In the genomic region with DNA sequence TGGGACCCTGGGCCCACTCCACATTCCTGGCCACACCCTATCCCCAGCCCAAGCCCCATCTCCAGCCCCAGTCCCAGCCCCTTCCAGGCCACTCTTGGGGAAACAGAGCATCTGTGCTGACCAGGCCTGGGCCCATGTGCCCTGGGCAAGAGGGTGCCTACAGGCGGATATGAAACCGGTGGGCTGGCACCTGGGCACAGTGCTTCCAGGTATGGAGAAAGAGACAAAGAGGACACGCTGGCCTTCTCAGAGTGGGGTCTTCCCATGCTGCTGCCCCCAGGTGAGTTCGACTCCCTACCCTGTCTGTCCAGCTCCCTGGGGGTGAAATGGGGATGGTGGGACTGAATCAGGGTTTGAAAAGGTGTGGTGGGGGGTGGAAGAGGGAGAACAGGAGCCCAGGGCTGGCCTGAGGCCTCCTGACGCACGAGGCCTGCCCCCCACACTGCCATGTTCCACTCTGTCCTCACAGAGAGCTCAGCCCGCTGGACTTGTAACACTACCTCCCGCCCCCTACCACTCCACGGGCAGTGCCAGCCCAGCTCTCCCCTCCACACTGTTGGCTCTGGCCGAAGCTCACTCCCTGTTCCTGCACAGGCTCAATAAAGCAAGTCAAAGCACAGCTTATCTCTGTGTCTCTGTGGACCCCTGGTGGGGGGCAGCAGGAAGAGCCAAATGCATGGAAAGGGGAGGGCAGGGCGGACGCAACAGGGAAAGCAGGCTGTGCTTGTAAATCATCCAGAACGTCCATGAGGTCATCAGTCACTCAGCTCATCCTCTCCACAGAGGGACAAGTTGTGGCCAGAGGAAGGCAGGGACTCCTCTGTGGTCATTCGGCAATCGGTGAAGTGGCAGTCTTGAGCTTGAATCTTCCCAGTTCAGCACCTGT, we compare ENCODE assay signal across 21 cellular contexts.
DNase-seq lines count a peak whose midpoint lies in the region; FAIRE-seq and TF ChIP-seq lines count a peak whose summit lies in the region.
"Had no signal": no experiment of that assay in that cellular context is flagged by ENCODE, and none has a peak within 500 bp of the region (broad histone marks: within the 10 kb centered on the region; RNA-seq: fewer than 3 reads in every experiment).

No MANE protein-coding gene starts in this region.

- H3K4ac ChIP-seq in H1 (replicated peaks; ENCODE audit: insufficient read length, low read depth, low read length), result no peak overlapping the region

- H4K8ac ChIP-seq in H1 (ENCODE audit: extremely low read depth, insufficient read depth, low read length), result peak overlapping the region; percentile 76

- H2BK20ac ChIP-seq in H1 (ENCODE audit: low read length), result no peak overlapping the region

- no peaks in the 10 kb centered on the region for H4K20me1 ChIP-seq in H1 (replicated peaks in 1 of 2; ENCODE audit: control insufficient read depth in 1 of 2, insufficient read depth in 2 of 2, low read length in 2 of 2)

- H3K27me3 ChIP-seq in H1 (replicated peaks in 1 of 4; ENCODE audit: control insufficient read depth in 3 of 4, extremely low read depth in 1 of 4, insufficient read depth in 3 of 4, low read length in 3 of 4), result peaks cover 0 to 2% (median 0%) of the 10 kb centered on the region in 4 experiments; a peak in 1 of 7 replicates
- H3K27me3 ChIP-seq in parathyroid adenoma (ENCODE audit: control insufficient read depth, insufficient read depth, low read length), result no peaks in the 10 kb centered on the region
- H3K27me3 ChIP-seq: body of pancreas had no signal

- no peak overlapping the region for H3K56ac ChIP-seq in H1 (replicated peaks; ENCODE audit: insufficient read length, low read depth, low read length)

- TF ChIP-seq EP300 in H1 (IDR thresholded peaks at IDR 0.05; ENCODE audit: borderline replicate concordance in 1 of 2, low read depth in 2 of 2, low read length in 2 of 2), result no peak

- DNase-seq in ELR (ENCODE audit: low read depth) (peak; percentile 11), NCI-H524 treated with DMSO at 0.1 percent for 48 hours (lab: John Stamatoyannopoulos, UW) (peak; percentile 26), H1 (ENCODE audit: low read depth in 1 of 2, low spot score in 2 of 2) (peak in 1 of 2 experiments; percentile 19), HPDE6-E6E7 (ENCODE audit: extremely low spot score) (no peak), HTR-8/SVneo (ENCODE audit: insufficient read length, low spot score) (no peak)
- DNase-seq in stimulated activated CD4-positive, alpha-beta T cell treated with anti-CD3 and anti-CD28 coated beads, Interleukin-15, amount 100 ng/mL, for 24 hours, result no peak
- DNase-seq: activated CD4-positive, alpha-beta T cell treated with anti-CD3 and anti-CD28 coated beads for 4 hours; activated CD8-positive, alpha-beta memory T cell treated with anti-CD3 and anti-CD28 coated beads, Interleukin-2, amount 10 ng/mL, durations not matched to agents 7 days and 5 days; activated naive CD8-positive, alpha-beta T cell treated with anti-CD3 and anti-CD28 coated beads, Interleukin-2, amount 10 ng/mL, durations not matched to agents 7 days and 5 days; body of pancreas; head of caudate nucleus; HFFc6; Kasumi-1; NCI-H1092; NCI-H774; stimulated activated naive CD8-positive, alpha-beta T cell treated with anti-CD3 and anti-CD28 coated beads, Interleukin-15, Interleukin-2, amounts not matched to agents 100 U/mL and 50 U/mL, for 24 hours had no signal

- no peak for TF ChIP-seq POLR2A in H1 (IDR thresholded peaks at IDR 0.05; ENCODE audit: control extremely low read depth in 1 of 2, low read depth in 2 of 2, low read length in 2 of 2)

- H3K4me2 ChIP-seq in H1 (ENCODE audit: insufficient read depth in 1 of 2, low read depth in 2 of 2, low read length in 2 of 2), result no peak overlapping the region
- no peak overlapping the region for H3K4me2 ChIP-seq in parathyroid adenoma (ENCODE audit: low read length)

- no peak overlapping the region for H4K5ac ChIP-seq in H1 (ENCODE audit: insufficient read length, low read depth, low read length)

- no peak overlapping the region for H2AK5ac ChIP-seq in H1 (ENCODE audit: low read depth, low read length)

- CTCF ChIA-PET in H1 (lab: Charles Lee; ENCODE audit: partially characterized antibody), result interaction anchor here (0.7 to 15.7 kb wide), 17 partner anchors 9 to 488 kb away, joined by 3 to 266 read pairs (median 3); partner anchors contain the start of genes LYRM9 and NOS2

- H3K4me3 ChIP-seq in H1 (ENCODE audit: extremely low read depth in 1 of 4, insufficient read depth in 2 of 4, low read depth in 3 of 4, low read length in 4 of 4), result no peak overlapping the region
- no peak overlapping the region for H3K4me3 ChIP-seq in parathyroid adenoma (ENCODE audit: low read depth, low read length)
- H3K4me3 ChIP-seq: body of pancreas, tibial nerve had no signal

- peaks cover 3% of the 10 kb centered on the region; the same call in 1 of the 2 replicates for H3K23me2 ChIP-seq in H1 (ENCODE audit: low read depth, low read length)

- peak overlapping the region; percentile 89 for H4K91ac ChIP-seq in H1 (replicated peaks; ENCODE audit: insufficient read length, low read length)

- peak overlapping the region; percentile 29; the same call in 1 of the 2 replicates for H2BK15ac ChIP-seq in H1 (ENCODE audit: low read length)

- 0 out of 2 replicates have a peak overlapping the region, but pooled peaks have one; percentile 23 for H2BK12ac ChIP-seq in H1 (ENCODE audit: low read depth, low read length)

- H2AFZ ChIP-seq in H1 (ENCODE audit: low read length) (no peak overlapping the region), parathyroid adenoma (peak overlapping the region; percentile 57)

- H3K79me2 ChIP-seq in H1 (ENCODE audit: control insufficient read depth in 1 of 2, insufficient read depth in 2 of 2, low read length in 2 of 2), result no peaks in the 10 kb centered on the region
- H3K79me2 ChIP-seq in parathyroid adenoma, result no peaks in the 10 kb centered on the region

- H3K27ac ChIP-seq in H1 (ENCODE audit: low read depth, low read length) (no peak overlapping the region), parathyroid adenoma (no peak overlapping the region)
- H3K27ac ChIP-seq: body of pancreas, tibial nerve had no signal

- no peak overlapping the region for H2BK120ac ChIP-seq in H1 (replicated peaks; ENCODE audit: low read depth, low read length)

- no peak overlapping the region for H3K18ac ChIP-seq in H1 (ENCODE audit: extremely low read depth, low read length)

- H2BK5ac ChIP-seq in H1 (ENCODE audit: low read depth, low read length), result peak overlapping the region; percentile 52; the same call in 1 of the 2 replicates

- TF ChIP-seq RAD21 in H1 (IDR thresholded peaks at IDR 0.05 in 1 of 2, conservative IDR thresholded peaks at IDR 0.05 in 1 of 2; ENCODE audit: low read depth in 2 of 2, low read length in 2 of 2), result peak; percentile 45 to 61

- no peaks in the 10 kb centered on the region for H3K79me1 ChIP-seq in H1 (ENCODE audit: low read depth, low read length)

- POLR2A ChIA-PET in H1 (lab: Charles Lee; ENCODE audit: partially characterized antibody), result interaction anchor here (1.0 to 1.5 kb wide), 4 partner anchors 11 to 112 kb away, joined by 3 to 5 read pairs (median 3); no protein-coding TSS in a partner anchor

- H3K36me3 ChIP-seq in H1 (ENCODE audit: control insufficient read depth in 2 of 4, insufficient read depth in 4 of 4, low read length in 3 of 4), result no peaks in the 10 kb centered on the region
- no peaks in the 10 kb centered on the region for H3K36me3 ChIP-seq in parathyroid adenoma (ENCODE audit: control insufficient read depth, insufficient read depth, low read length)
- H3K36me3 ChIP-seq: tibial nerve had no signal

- 87% methylated on average over 15 of the region's 15 CpGs; no CpG with 5 or more reads in 1 of the 2 experiments for WGBS in H1 (ENCODE audit: extremely low coverage in 1 of 2, insufficient coverage in 1 of 2, insufficient read length in 1 of 2, insufficient replicate concordance in 2 of 2, low coverage in 1 of 2, low lambda C conversion rate in 2 of 2, missing lambda C conversion rate in 1 of 2), 2 experiments

- H3K9me3 ChIP-seq in H1 (ENCODE audit: insufficient read depth in 2 of 2, low read depth in 1 of 2, low read length in 1 of 2) (no peaks in the 10 kb centered on the region), parathyroid adenoma (ENCODE audit: control insufficient read depth, low read length) (no peaks in the 10 kb centered on the region)
- H3K9me3 ChIP-seq: body of pancreas, tibial nerve had no signal

- H3K14ac ChIP-seq in H1 (ENCODE audit: insufficient read length), result no peak overlapping the region

- FAIRE-seq in H1 (lab: Jason Lieb, UNC) (no peak), HTR-8/SVneo (lab: Jason Lieb, UNC) (no peak)
- FAIRE-seq: colon, GM12891, RCC 7860 had no signal

- H3K9ac ChIP-seq in H1 (replicated peaks in 1 of 4; ENCODE audit: extremely low read depth in 1 of 4, low read depth in 3 of 4, low read length in 3 of 4), result no peak overlapping the region
- no peak overlapping the region for H3K9ac ChIP-seq in parathyroid adenoma

- TF ChIP-seq CTCF in H1 (IDR thresholded peaks at IDR 0.05; ENCODE audit: control extremely low read depth in 1 of 3, insufficient read depth in 1 of 3, low read depth in 1 of 3, low read length in 3 of 3) (peak; percentile 25 to 38 (median 29); a peak in 3 of 4 replicates), parathyroid adenoma (IDR thresholded peaks at IDR 0.05) (peak; percentile 22)

- H3K4me1 ChIP-seq in H1 (replicated peaks in 1 of 4; ENCODE audit: control insufficient read depth in 3 of 4, insufficient read depth in 4 of 4, low read length in 3 of 4), result peaks cover 0 to 5% (median 3%) of the 10 kb centered on the region in 4 experiments; a peak in 4 of 7 replicates
- H3K4me1 ChIP-seq in parathyroid adenoma, result no peaks in the 10 kb centered on the region

- H3K23ac ChIP-seq in H1 (ENCODE audit: insufficient read length), result no peak overlapping the region

TF ChIP-seq in H1, 55 proteins besides CTCF, POLR2A, EP300 and RAD21:
- TF ChIP-seq HDAC2 (IDR thresholded peaks at IDR 0.05; ENCODE audit: borderline replicate concordance in 1 of 2, low read depth in 2 of 2, low read length in 2 of 2) (no peak), SAP30 (IDR thresholded peaks at IDR 0.05; ENCODE audit: insufficient read depth, insufficient replicate concordance, low read length) (no peak), BACH1 (IDR thresholded peaks at IDR 0.05; ENCODE audit: low read length) (no peak), KDM4A (IDR thresholded peaks at IDR 0.05; ENCODE audit: low read depth, low read length, severe bottlenecking) (no peak)
- TF ChIP-seq, protein P1, sequence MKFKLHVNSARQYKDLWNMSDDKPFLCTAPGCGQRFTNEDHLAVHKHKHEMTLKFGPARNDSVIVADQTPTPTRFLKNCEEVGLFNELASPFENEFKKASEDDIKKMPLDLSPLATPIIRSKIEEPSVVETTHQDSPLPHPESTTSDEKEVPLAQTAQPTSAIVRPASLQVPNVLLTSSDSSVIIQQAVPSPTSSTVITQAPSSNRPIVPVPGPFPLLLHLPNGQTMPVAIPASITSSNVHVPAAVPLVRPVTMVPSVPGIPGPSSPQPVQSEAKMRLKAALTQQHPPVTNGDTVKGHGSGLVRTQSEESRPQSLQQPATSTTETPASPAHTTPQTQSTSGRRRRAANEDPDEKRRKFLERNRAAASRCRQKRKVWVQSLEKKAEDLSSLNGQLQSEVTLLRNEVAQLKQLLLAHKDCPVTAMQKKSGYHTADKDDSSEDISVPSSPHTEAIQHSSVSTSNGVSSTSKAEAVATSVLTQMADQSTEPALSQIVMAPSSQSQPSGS (IDR thresholded peaks at IDR 0.05; ENCODE audit: low read length), result no peak

Comparison
In these comparisons a context has a peak if more than half of its experiments do, and no peak if none do; other contexts are left out.
1. DNase-seq: peak in ELR (single experiment) and NCI-H524 treated with DMSO at 0.1 percent for 48 hours (single experiment); none in HPDE6-E6E7 (single experiment), stimulated activated CD4-positive, alpha-beta T cell treated with anti-CD3 and anti-CD28 coated beads, Interleukin-15, amount 100 ng/mL, for 24 hours (single experiment) and HTR-8/SVneo (single experiment).